ENCODE assay signal across 8 cellular contexts in genomic region chr2:222690564-222691200, GRCh38. TPM values are rescaled to one million over a fixed set of nuclear protein-coding genes. Genes with fewer than 3 reads are reported as not detected.
DNase-seq lines count a peak whose midpoint lies in the region; ATAC-seq, FAIRE-seq and TF ChIP-seq lines count a peak whose summit lies in the region.

No MANE protein-coding gene starts in this region.

- peak; percentile 99 for TF ChIP-seq CTCF in 22Rv1 (IDR thresholded peaks at IDR 0.05)

- peak; percentile 83 for FAIRE-seq in GM12891 (lab: Jason Lieb, UNC)

- DNase-seq in GM12891 (ENCODE audit: insufficient read length, low spot score) (peak; percentile 62), NCI-H1092 treated with DMSO at 0.1 percent for 48 hours (lab: John Stamatoyannopoulos, UW) (peak; percentile 63), T-helper 1 cell (peak; percentile 15 to 63 (median 56)), amniotic epithelial cell (ENCODE audit: low read depth) (peak; percentile 69), hepatic stellate cell (ENCODE audit: low spot score) (peak; percentile 76), smooth muscle cell of the brain vasculature (ENCODE audit: low read depth, low spot score) (peak; percentile 61)

- ATAC-seq in HG02759 (IDR thresholded peaks at IDR 0.05; ENCODE audit: unreplicated experiment): peak; percentile 97

- TF ChIP-seq POLR2A in GM12891 (IDR thresholded peaks at IDR 0.05; ENCODE audit: low read depth, low read length): no peak

- no peak overlapping the region for H3K27ac ChIP-seq in 22Rv1

TF ChIP-seq in GM12891, 5 proteins besides CTCF, POLR2A, EP300 and RAD21:
- TF ChIP-seq SPI1 (IDR thresholded peaks at IDR 0.05; ENCODE audit: low read depth, low read length): peak; percentile 36; the same call in 1 of the 2 replicates
- no peak for TF ChIP-seq POU2F2 (IDR thresholded peaks at IDR 0.05; ENCODE audit: low read depth, low read length)

RNA-seq across cellular contexts. Expression of gene MOGAT1, which starts 19.2 kb away (rescaled TPM):
- polyA plus RNA-seq in GM12891 (2012; ENCODE audit: low read depth, missing spikeins): not detected

RNA-seq across cellular contexts. Expression of gene FARSB, which starts 34.8 kb away (rescaled TPM):
- 34.2 TPM for polyA plus RNA-seq in GM12891 (2012; ENCODE audit: low read depth, missing spikeins)
